34 cellular contexts compared by ENCODE assay signal in the genomic region with DNA sequence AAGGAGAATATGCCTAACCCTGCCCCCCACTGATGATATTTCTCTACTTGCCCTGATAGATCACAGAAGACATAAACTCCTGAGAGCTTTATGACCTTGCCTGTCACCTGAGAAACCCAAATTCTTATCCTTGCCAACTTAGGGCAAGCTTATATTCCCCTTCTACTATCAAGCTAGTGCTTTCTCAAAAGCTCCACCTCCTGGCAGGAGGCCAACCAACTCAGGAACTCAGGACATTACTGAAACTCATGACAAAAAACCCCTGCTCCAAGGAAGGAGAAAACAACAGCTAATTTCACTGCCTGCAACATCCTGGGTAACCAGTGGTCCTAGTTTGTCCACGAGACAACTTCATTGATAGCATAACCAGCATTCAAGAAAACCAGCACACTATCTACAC.
"Had no signal": no experiment of that assay in that cellular context is flagged by ENCODE, and none has a peak within 500 bp of the region (broad histone marks: within the 10 kb centered on the region; RNA-seq: fewer than 3 reads in every experiment).

No MANE protein-coding gene starts in this region.

- H2AFZ ChIP-seq: PC-9 had no signal

- H3K36me3 ChIP-seq: MG63 had no signal

- H3K27me3 Mint-ChIP-seq: activated B cell treated with CpG ODN at 0.5 μM for 24 hours; activated CD4-positive, alpha-beta memory T cell treated with anti-CD3 and anti-CD28 coated beads for 36 hours; activated naive CD4-positive, alpha-beta T cell treated with anti-CD3 and anti-CD28 coated beads, Interleukin-2, amount 10 ng/mL, durations not matched to agents 7 days and 5 days; activated naive CD8-positive, alpha-beta T cell treated with anti-CD3 and anti-CD28 coated beads, Interleukin-2, amount 50 U/mL, for 24 hours had no signal

- H3K4me2 ChIP-seq: PC-9 had no signal

- DNase-seq: activated B cell treated with CpG ODN at 0.5 μM for 24 hours; activated CD4-positive, alpha-beta memory T cell treated with anti-CD3 and anti-CD28 coated beads for 36 hours; activated CD4-positive, alpha-beta T cell treated with anti-CD3 and anti-CD28 coated beads for 4 hours; activated CD4-positive, alpha-beta T cell treated with anti-CD3 and anti-CD28 coated beads, Interleukin-2, amount 50 U/mL, for 1 hour; activated CD4-positive, CD25-positive, alpha-beta regulatory T cell treated with anti-CD3 and anti-CD28 coated beads, Interleukin-2, amount 50 U/mL, for 72 hours; activated CD8-positive, alpha-beta memory T cell treated with anti-CD3 and anti-CD28 coated beads, Interleukin-2, amount 50 U/mL, for 48 hours; activated effector memory CD4-positive, alpha-beta T cell treated with Interleukin-2 at 50 U/mL for 16 hours; activated naive CD4-positive, alpha-beta T cell treated with anti-CD3 and anti-CD28 coated beads, Interleukin-2, amount 10 ng/mL, durations not matched to agents 7 days and 5 days; activated naive CD8-positive, alpha-beta T cell treated with anti-CD3 and anti-CD28 coated beads, Interleukin-2, amount 50 U/mL, for 24 hours; activated T-cell treated with anti-CD3 and anti-CD28 coated beads, Interleukin-2, amount 50 U/mL, for 48 hours; anterior cingulate cortex; caudate nucleus; Karpas-422; KBM-7; MG63; MV-4-11; NCI-H1092; NCI-H1436 treated with DMSO at 0.1 percent for 48 hours; NCI-H1694 treated with DMSO at 0.1 percent for 48 hours; NCI-H2029; NCI-H2171 treated with DMSO at 0.1 percent for 48 hours; NCI-H2227 treated with DMSO at 0.1 percent for 48 hours; NCI-H446; NCI-H510A treated with DMSO at 0.1 percent for 48 hours; NCI-H82; NK-92 treated with Interleukin-12 subunit alpha and Interleukin-12 subunit beta, amount 100 ng/mL, for 24 hours; PC-9; Right ventricle myocardium superior had no signal

- H3K4me1 Mint-ChIP-seq: activated B cell treated with CpG ODN at 0.5 μM for 24 hours; activated naive CD4-positive, alpha-beta T cell treated with anti-CD3 and anti-CD28 coated beads, Interleukin-2, amount 10 ng/mL, durations not matched to agents 7 days and 5 days; activated naive CD8-positive, alpha-beta T cell treated with anti-CD3 and anti-CD28 coated beads, Interleukin-2, amount 50 U/mL, for 24 hours; brain had no signal

- H3K4me3 Mint-ChIP-seq: activated B cell treated with CpG ODN at 0.5 μM for 24 hours; activated CD4-positive, alpha-beta memory T cell treated with anti-CD3 and anti-CD28 coated beads for 36 hours; activated naive CD4-positive, alpha-beta T cell treated with anti-CD3 and anti-CD28 coated beads, Interleukin-2, amount 10 ng/mL, durations not matched to agents 7 days and 5 days; activated naive CD8-positive, alpha-beta T cell; activated naive CD8-positive, alpha-beta T cell treated with anti-CD3 and anti-CD28 coated beads, Interleukin-2, amount 50 U/mL, for 24 hours; brain; T-helper 1 cell treated with Interleukin-12 subunit alpha and Interleukin-12 subunit beta and Interleukin-4 antibody, amounts not matched to agents 30 μg/mL and 1 μg/mL, for 36 hours; T-helper 2 cell treated with Interferon-gamma antibody and Interleukin-4, amounts not matched to agents 5 μg/mL and 100 μg/mL, for 36 hours had no signal

- H3K4me3 ChIP-seq: MG63, PC-9, SK-N-MC had no signal

- H3K27me3 ChIP-seq: MG63 had no signal

- H3K36me3 Mint-ChIP-seq: activated CD4-positive, alpha-beta memory T cell treated with anti-CD3 and anti-CD28 coated beads for 36 hours; activated naive CD4-positive, alpha-beta T cell treated with anti-CD3 and anti-CD28 coated beads, Interleukin-2, amount 10 ng/mL, durations not matched to agents 7 days and 5 days; activated naive CD8-positive, alpha-beta T cell; brain had no signal

- ATAC-seq: activated naive CD8-positive, alpha-beta T cell treated with anti-CD3 and anti-CD28 coated beads, Interleukin-2, amount 50 U/mL, for 24 hours had no signal

- H3K27ac Mint-ChIP-seq: activated B cell treated with CpG ODN at 0.5 μM for 24 hours; activated CD4-positive, alpha-beta memory T cell treated with anti-CD3 and anti-CD28 coated beads for 36 hours; activated naive CD4-positive, alpha-beta T cell treated with anti-CD3 and anti-CD28 coated beads, Interleukin-2, amount 10 ng/mL, durations not matched to agents 7 days and 5 days; activated naive CD8-positive, alpha-beta T cell; activated naive CD8-positive, alpha-beta T cell treated with anti-CD3 and anti-CD28 coated beads, Interleukin-2, amount 50 U/mL, for 24 hours; brain; T-helper 1 cell treated with Interleukin-12 subunit alpha and Interleukin-12 subunit beta and Interleukin-4 antibody, amounts not matched to agents 30 μg/mL and 1 μg/mL, for 36 hours; T-helper 2 cell treated with Interferon-gamma antibody and Interleukin-4, amounts not matched to agents 5 μg/mL and 100 μg/mL, for 36 hours had no signal

- H3K27ac ChIP-seq: PC-9, SK-N-MC, VCaP had no signal

- H3K9me3 ChIP-seq: MG63 had no signal
